In genomic region chr16:11067697-11068141, GRCh38 we compare ENCODE assay signal across 22 cellular contexts.
"Had no signal": no experiment of that assay in that cellular context is flagged by ENCODE, and none has a peak within 500 bp of the region (broad histone marks: within the 10 kb centered on the region; RNA-seq: fewer than 3 reads in every experiment).

No MANE protein-coding gene starts in this region.

- H3K27ac Mint-ChIP-seq: naive thymus-derived CD8-positive, alpha-beta T cell; stimulated activated effector memory CD8-positive, alpha-beta T cell treated with anti-CD3 and anti-CD28 coated beads, Interleukin-12 subunit alpha, Interleukin-12 subunit beta, amount 100 ng/mL, for 72 hours had no signal

- H3K4me3 ChIP-seq: gastrocnemius medialis, lung, psoas muscle, transverse colon, uterus had no signal

- H3K9me3 ChIP-seq: gastrocnemius medialis, psoas muscle, transverse colon, uterus had no signal

- H3K27ac ChIP-seq: brain microvascular endothelial cell, gastrocnemius medialis, psoas muscle, transverse colon, uterus had no signal

- DNase-seq: activated CD4-positive, alpha-beta T cell treated with anti-CD3 and anti-CD28 coated beads for 48 hours; activated CD8-positive, alpha-beta T cell treated with anti-CD3 and anti-CD28 coated beads, Interleukin-2, amount 10 ng/mL, durations not matched to agents 7 days and 5 days; activated gamma-delta T cell; activated naive CD4-positive, alpha-beta T cell treated with anti-CD3 and anti-CD28 coated beads, Interleukin-2, amount 50 U/mL, for 16 hours; activated naive CD8-positive, alpha-beta T cell treated with anti-CD3 and anti-CD28 coated beads, Interleukin-2, amount 50 U/mL, for 24 hours; activated T-cell treated with anti-CD3 and anti-CD28 coated beads, Interleukin-2, amount 50 U/mL, for 1 hour; brain microvascular endothelial cell; central memory CD4-positive, alpha-beta T cell; effector memory CD4-positive, alpha-beta T cell; left colon; naive thymus-derived CD8-positive, alpha-beta T cell; psoas muscle; small intestine; stimulated activated CD4-positive, alpha-beta T cell treated with anti-CD3 and anti-CD28 coated beads, Interleukin-2, amount 100 ng/mL, for 24 hours; transverse colon; uterus had no signal

- H3K4me1 ChIP-seq: psoas muscle, transverse colon, uterus had no signal

- ATAC-seq: activated CD8-positive, alpha-beta T cell treated with anti-CD3 and anti-CD28 coated beads, Interleukin-2, amount 10 ng/mL, durations not matched to agents 7 days and 5 days; activated naive CD8-positive, alpha-beta T cell treated with anti-CD3 and anti-CD28 coated beads, Interleukin-2, amount 50 U/mL, for 24 hours; esophagus mucosa; gastrocnemius medialis; left colon; naive thymus-derived CD8-positive, alpha-beta T cell; psoas muscle; right cardiac atrium; SK-N-SH treated with all-trans-retinoic acid at 6 μM for 48 hours; stimulated activated effector memory CD8-positive, alpha-beta T cell treated with anti-CD3 and anti-CD28 coated beads, Interleukin-12 subunit alpha, Interleukin-12 subunit beta, amount 100 ng/mL, for 72 hours had no signal

- H3K27me3 Mint-ChIP-seq: activated naive CD8-positive, alpha-beta T cell treated with anti-CD3 and anti-CD28 coated beads, Interleukin-2, amount 50 U/mL, for 24 hours; naive thymus-derived CD8-positive, alpha-beta T cell had no signal

- H3K4me3 Mint-ChIP-seq: activated CD8-positive, alpha-beta T cell treated with anti-CD3 and anti-CD28 coated beads, Interleukin-2, amount 10 ng/mL, durations not matched to agents 7 days and 5 days; activated naive CD8-positive, alpha-beta T cell treated with anti-CD3 and anti-CD28 coated beads, Interleukin-2, amount 50 U/mL, for 24 hours; naive thymus-derived CD8-positive, alpha-beta T cell; stimulated activated effector memory CD8-positive, alpha-beta T cell treated with anti-CD3 and anti-CD28 coated beads, Interleukin-12 subunit alpha, Interleukin-12 subunit beta, amount 100 ng/mL, for 72 hours had no signal

- H3K9me3 Mint-ChIP-seq: activated naive CD8-positive, alpha-beta T cell treated with anti-CD3 and anti-CD28 coated beads, Interleukin-2, amount 50 U/mL, for 24 hours; naive thymus-derived CD8-positive, alpha-beta T cell; stimulated activated effector memory CD8-positive, alpha-beta T cell treated with anti-CD3 and anti-CD28 coated beads, Interleukin-12 subunit alpha, Interleukin-12 subunit beta, amount 100 ng/mL, for 72 hours had no signal

- H3K27me3 ChIP-seq: brain microvascular endothelial cell, gastrocnemius medialis, transverse colon, uterus had no signal

- H3K36me3 ChIP-seq: transverse colon, uterus had no signal
